In genomic region chr1:63214553-63214952, GRCh38 we compare ENCODE assay signal across 11 cellular contexts.
"Had no signal": no experiment of that assay in that cellular context is flagged by ENCODE, and none has a peak within 500 bp of the region (broad histone marks: within the 10 kb centered on the region; RNA-seq: fewer than 3 reads in every experiment).

No MANE protein-coding gene starts in this region.

- FAIRE-seq: H1, H54 had no signal

- H3K4me1 ChIP-seq: HAP-1 had no signal

- H3K9me3 ChIP-seq: HAP-1 had no signal

- H3K4me3 ChIP-seq: GM23248, GM23338, HAP-1 had no signal

- H3K4me2 ChIP-seq: GM23338 had no signal

- H3K36me3 ChIP-seq: HAP-1 had no signal

- H3K27ac ChIP-seq: GM23248 had no signal

- ATAC-seq: GM23338, HCT116 had no signal

- H3K4me3 Mint-ChIP-seq: GM23338, H9, HFFc6 had no signal

- H3K9ac ChIP-seq: GM23248 had no signal

- DNase-seq: GM23248, GOT3, H7, H9, HCEC 1CT, HFFc6 had no signal

- H2AFZ ChIP-seq: GM23248, GM23338 had no signal

- H3K27ac Mint-ChIP-seq: GM23338, H9, HFFc6 had no signal
